Comparison of ENCODE assay signal across 11 cellular contexts in genomic region chr2:165815742-165816141, GRCh38. TPM values are rescaled to one million over a fixed set of nuclear protein-coding genes. Genes with fewer than 3 reads are reported as not detected.
DNase-seq lines count a peak whose midpoint lies in the region; ATAC-seq and TF ChIP-seq lines count a peak whose summit lies in the region.
"Had no signal": no experiment of that assay in that cellular context is flagged by ENCODE, and none has a peak within 500 bp of the region (broad histone marks: within the 10 kb centered on the region; RNA-seq: fewer than 3 reads in every experiment).

No MANE protein-coding gene starts in this region.

- H3K4me3 Mint-ChIP-seq in activated T-cell treated with anti-CD3 and anti-CD28 coated beads, Interleukin-2, amount 50 U/mL, for 72 hours = no peak overlapping the region

- H3K27ac Mint-ChIP-seq in activated T-cell treated with anti-CD3 and anti-CD28 coated beads, Interleukin-2, amount 50 U/mL, for 72 hours = peak overlapping the region; percentile 32

- H3K27me3 Mint-ChIP-seq in activated T-cell treated with anti-CD3 and anti-CD28 coated beads, Interleukin-2, amount 50 U/mL, for 72 hours (ENCODE audit: low read depth) = no peaks in the 10 kb centered on the region

- no peak for DNase-seq in activated T-cell treated with anti-CD3 and anti-CD28 coated beads, Interleukin-2, amount 50 U/mL, for 72 hours
- no peak for DNase-seq in activated T-cell treated with anti-CD3 and anti-CD28 coated beads, Interleukin-2, amount 50 U/mL, for 48 hours
- peak; percentile 65 to 66 for DNase-seq in Kasumi-1 (lab: John Stamatoyannopoulos, UW)
- DNase-seq in coronary artery (ENCODE audit: low spot score) = no peak
- no peak for DNase-seq in effector CD8-positive, alpha-beta T cell (lab: John Stamatoyannopoulos, UW)
- DNase-seq in GM13977 (ENCODE audit: low spot score) = no peak
- DNase-seq in kidney glomerular epithelial cell (lab: John Stamatoyannopoulos, UW) = no peak
- DNase-seq: brain microvascular endothelial cell, T1000 had no signal

- peaks cover 0 to 2% of the 10 kb centered on the region in 2 donors for H3K36me3 Mint-ChIP-seq in activated T-cell treated with anti-CD3 and anti-CD28 coated beads, Interleukin-2, amount 50 U/mL, for 72 hours (ENCODE audit: insufficient read depth in 2 of 2)

- no peaks in the 10 kb centered on the region for H3K9me3 Mint-ChIP-seq in activated T-cell treated with anti-CD3 and anti-CD28 coated beads, Interleukin-2, amount 50 U/mL, for 72 hours

- no peak overlapping the region for H3K27ac ChIP-seq in coronary artery
- H3K27ac ChIP-seq: brain microvascular endothelial cell had no signal

- no peak for ATAC-seq in activated T-cell treated with anti-CD3 and anti-CD28 coated beads, Interleukin-2, amount 50 U/mL, for 72 hours (replicated peaks in 1 of 2)
- peak; percentile 77 for ATAC-seq in HG02852 (IDR thresholded peaks at IDR 0.05; ENCODE audit: unreplicated experiment)
- ATAC-seq: K562 had no signal

- no peaks in the 10 kb centered on the region for H3K4me1 Mint-ChIP-seq in activated T-cell treated with anti-CD3 and anti-CD28 coated beads, Interleukin-2, amount 50 U/mL, for 72 hours (ENCODE audit: low read depth)

- in situ Hi-C loops in GM13977 (cut with MboI; ENCODE audit: low pct_unique_long_range_greater_than_20kb, low sequenced_read_pairs, unreplicated experiment) = no loop called here

- no peak overlapping the region for H3K4me3 ChIP-seq in coronary artery
- H3K4me3 ChIP-seq: K562 had no signal

- no peak for TF ChIP-seq CTCF in coronary artery (IDR thresholded peaks at IDR 0.05)
- TF ChIP-seq CTCF in GM13977 (IDR thresholded peaks at IDR 0.05; ENCODE audit: extremely low read depth, insufficient read depth, missing control alignments) = no peak

RNA-seq across cellular contexts. Expression of gene GALNT3, which starts 21.7 kb away (rescaled TPM):
- 10 to 100 TPM; 13.1 to 16.2 TPM for total RNA-seq in activated T-cell treated with anti-CD3 and anti-CD28 coated beads, Interleukin-2, amount 50 U/mL, for 72 hours

Comparison
In these comparisons a context has a peak if more than half of its experiments do, and no peak if none do; other contexts are left out.
1. DNase-seq: peak in Kasumi-1 (2 of 2); none in activated T-cell treated with anti-CD3 and anti-CD28 coated beads, Interleukin-2, amount 50 U/mL, for 72 hours (0 of 2), activated T-cell treated with anti-CD3 and anti-CD28 coated beads, Interleukin-2, amount 50 U/mL, for 48 hours (0 of 2), coronary artery (single experiment), effector CD8-positive, alpha-beta T cell (single experiment), GM13977 (single experiment) and kidney glomerular epithelial cell (single experiment).